18 cellular contexts compared by ENCODE assay signal in genomic region chr11:73539506-73540084, GRCh38. TPM values are rescaled to one million over a fixed set of nuclear protein-coding genes. Genes with fewer than 3 reads are reported as not detected.
DNase-seq lines count a peak whose midpoint lies in the region; ATAC-seq and TF ChIP-seq lines count a peak whose summit lies in the region.
"Had no signal": no experiment of that assay in that cellular context is flagged by ENCODE, and none has a peak within 500 bp of the region (broad histone marks: within the 10 kb centered on the region; RNA-seq: fewer than 3 reads in every experiment).

No MANE protein-coding gene starts in this region.

- H3K79me2 ChIP-seq in neural progenitor cell (ENCODE audit: low read depth): peaks cover 80% of the 10 kb centered on the region

- no peaks in the 10 kb centered on the region for H3K36me3 ChIP-seq in neural progenitor cell

- peak overlapping the region; percentile 5 for H3K4me2 ChIP-seq in neural progenitor cell

- H4K20me1 ChIP-seq in neural progenitor cell (ENCODE audit: low read depth): peaks cover 20% of the 10 kb centered on the region

- POLR2A ChIA-PET in WTC11 (lab: Charles Lee): interaction anchor here (1.1 kb wide), 1 partner anchor 16 kb away, joined by 3 read pairs; no protein-coding TSS in a partner anchor

- H3K27me3 Mint-ChIP-seq in WTC11 (ENCODE audit: low read depth) (no peaks in the 10 kb centered on the region), neural progenitor cell (ENCODE audit: insufficient read depth, low read depth) (no peaks in the 10 kb centered on the region)

- no peaks in the 10 kb centered on the region for H3K27me3 ChIP-seq in neural progenitor cell

- H2AFZ ChIP-seq in neural progenitor cell (replicated peaks): no peak overlapping the region

- H3K9ac ChIP-seq in neural progenitor cell: no peak overlapping the region

- peak; percentile 83 for DNase-seq in G401 (ENCODE audit: low spot score)
- peak; percentile 74 for DNase-seq in NCI-H2171 (lab: John Stamatoyannopoulos, UW)
- no peak for DNase-seq in WTC11 (ENCODE audit: low spot score)
- DNase-seq in neural progenitor cell (ENCODE audit: low spot score): no peak
- DNase-seq in DMS153 treated with DMSO at 0.1 percent for 48 hours (lab: John Stamatoyannopoulos, UW; ENCODE audit: unreplicated experiment): no peak
- DNase-seq in NCI-H2196 (lab: John Stamatoyannopoulos, UW; ENCODE audit: unreplicated experiment): no peak
- DNase-seq: DMS153, Karpas-422, MM.1S, NCI-H2029, NCI-H2227 treated with DMSO at 0.1 percent for 48 hours, NCI-H774, T-helper 2 cell had no signal

- no peaks in the 10 kb centered on the region for H3K36me3 Mint-ChIP-seq in WTC11
- peaks cover 8% of the 10 kb centered on the region for H3K36me3 Mint-ChIP-seq in neural progenitor cell

- peaks cover 44% of the 10 kb centered on the region for H3F3A ChIP-seq in neural progenitor cell (ENCODE audit: low read depth)

- peak overlapping the region; percentile 86 for H3K27ac ChIP-seq in neural progenitor cell

- no peaks in the 10 kb centered on the region for H3K9me3 Mint-ChIP-seq in WTC11
- no peaks in the 10 kb centered on the region for H3K9me3 Mint-ChIP-seq in neural progenitor cell

- no peak overlapping the region for H3K4me3 Mint-ChIP-seq in WTC11
- H3K4me3 Mint-ChIP-seq in neural progenitor cell: no peak overlapping the region

- TF ChIP-seq CTCF in WTC11 (IDR thresholded peaks at IDR 0.05): no peak
- no peak for TF ChIP-seq CTCF in neural progenitor cell (IDR thresholded peaks at IDR 0.05)

- no peaks in the 10 kb centered on the region for H3K9me3 ChIP-seq in neural progenitor cell (ENCODE audit: low read depth)

- in situ Hi-C loops in G401 (cut with HindIII; ENCODE audit: low sequenced_read_pairs): no loop called here

- ATAC-seq in WTC11 (no peak), HG02610 (IDR thresholded peaks at IDR 0.05; ENCODE audit: unreplicated experiment) (no peak), GM21515 (IDR thresholded peaks at IDR 0.05; ENCODE audit: unreplicated experiment) (no peak)
- ATAC-seq: Panc1, Right ventricle myocardium inferior had no signal

- H3K4me1 Mint-ChIP-seq in WTC11 (peaks cover 53% of the 10 kb centered on the region), neural progenitor cell (peaks cover 8% of the 10 kb centered on the region)

- peak overlapping the region; percentile 68 for H3K27ac Mint-ChIP-seq in WTC11
- no peak overlapping the region for H3K27ac Mint-ChIP-seq in neural progenitor cell

- peaks cover 33% of the 10 kb centered on the region for H3K4me1 ChIP-seq in neural progenitor cell

- H3K4me3 ChIP-seq in neural progenitor cell: no peak overlapping the region
- H3K4me3 ChIP-seq: SK-N-MC had no signal

- CTCF ChIA-PET in WTC11 (lab: Charles Lee): interaction anchor here (1.1 to 3.2 kb wide), 7 partner anchors 9 to 122 kb away, joined by 3 to 15 read pairs (median 5); no protein-coding TSS in a partner anchor

TF ChIP-seq in WTC11, 78 proteins besides CTCF, POLR2A, EP300 and RAD21:
- no peak for TF ChIP-seq ZNF263 (CRISPR knock-in tag; IDR thresholded peaks at IDR 0.05; ENCODE audit: low read depth)
- TF ChIP-seq, protein P1, sequence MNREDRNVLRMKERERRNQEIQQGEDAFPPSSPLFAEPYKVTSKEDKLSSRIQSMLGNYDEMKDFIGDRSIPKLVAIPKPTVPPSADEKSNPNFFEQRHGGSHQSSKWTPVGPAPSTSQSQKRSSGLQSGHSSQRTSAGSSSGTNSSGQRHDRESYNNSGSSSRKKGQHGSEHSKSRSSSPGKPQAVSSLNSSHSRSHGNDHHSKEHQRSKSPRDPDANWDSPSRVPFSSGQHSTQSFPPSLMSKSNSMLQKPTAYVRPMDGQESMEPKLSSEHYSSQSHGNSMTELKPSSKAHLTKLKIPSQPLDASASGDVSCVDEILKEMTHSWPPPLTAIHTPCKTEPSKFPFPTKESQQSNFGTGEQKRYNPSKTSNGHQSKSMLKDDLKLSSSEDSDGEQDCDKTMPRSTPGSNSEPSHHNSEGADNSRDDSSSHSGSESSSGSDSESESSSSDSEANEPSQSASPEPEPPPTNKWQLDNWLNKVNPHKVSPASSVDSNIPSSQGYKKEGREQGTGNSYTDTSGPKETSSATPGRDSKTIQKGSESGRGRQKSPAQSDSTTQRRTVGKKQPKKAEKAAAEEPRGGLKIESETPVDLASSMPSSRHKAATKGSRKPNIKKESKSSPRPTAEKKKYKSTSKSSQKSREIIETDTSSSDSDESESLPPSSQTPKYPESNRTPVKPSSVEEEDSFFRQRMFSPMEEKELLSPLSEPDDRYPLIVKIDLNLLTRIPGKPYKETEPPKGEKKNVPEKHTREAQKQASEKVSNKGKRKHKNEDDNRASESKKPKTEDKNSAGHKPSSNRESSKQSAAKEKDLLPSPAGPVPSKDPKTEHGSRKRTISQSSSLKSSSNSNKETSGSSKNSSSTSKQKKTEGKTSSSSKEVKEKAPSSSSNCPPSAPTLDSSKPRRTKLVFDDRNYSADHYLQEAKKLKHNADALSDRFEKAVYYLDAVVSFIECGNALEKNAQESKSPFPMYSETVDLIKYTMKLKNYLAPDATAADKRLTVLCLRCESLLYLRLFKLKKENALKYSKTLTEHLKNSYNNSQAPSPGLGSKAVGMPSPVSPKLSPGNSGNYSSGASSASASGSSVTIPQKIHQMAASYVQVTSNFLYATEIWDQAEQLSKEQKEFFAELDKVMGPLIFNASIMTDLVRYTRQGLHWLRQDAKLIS (CRISPR knock-in tag; IDR thresholded peaks at IDR 0.05; ENCODE audit: borderline replicate concordance): no peak

RNA-seq across cellular contexts. Expression of gene FAM168A, which starts 58.3 kb away (rescaled TPM):
- total RNA-seq in G401 (2014; rRNA removed; shearing (Covaris generic)): 12.4 and 16.7 TPM in 2 replicates
- total RNA-seq in WTC11 (2021) (23.6 to 25.9 TPM (median 24.2 TPM) in 3 replicates), neural progenitor cell (ENCODE audit: low replicate concordance) (19.3 and 36.7 TPM in 2 replicates)

Comparison
In these comparisons a context has a peak if more than half of its experiments do, and no peak if none do; other contexts are left out.
1. DNase-seq: peak in G401 (single experiment) and NCI-H2171 (single experiment); none in WTC11 (single experiment), neural progenitor cell (single experiment), DMS153 treated with DMSO at 0.1 percent for 48 hours (single experiment) and NCI-H2196 (single experiment).